In the genomic region with DNA sequence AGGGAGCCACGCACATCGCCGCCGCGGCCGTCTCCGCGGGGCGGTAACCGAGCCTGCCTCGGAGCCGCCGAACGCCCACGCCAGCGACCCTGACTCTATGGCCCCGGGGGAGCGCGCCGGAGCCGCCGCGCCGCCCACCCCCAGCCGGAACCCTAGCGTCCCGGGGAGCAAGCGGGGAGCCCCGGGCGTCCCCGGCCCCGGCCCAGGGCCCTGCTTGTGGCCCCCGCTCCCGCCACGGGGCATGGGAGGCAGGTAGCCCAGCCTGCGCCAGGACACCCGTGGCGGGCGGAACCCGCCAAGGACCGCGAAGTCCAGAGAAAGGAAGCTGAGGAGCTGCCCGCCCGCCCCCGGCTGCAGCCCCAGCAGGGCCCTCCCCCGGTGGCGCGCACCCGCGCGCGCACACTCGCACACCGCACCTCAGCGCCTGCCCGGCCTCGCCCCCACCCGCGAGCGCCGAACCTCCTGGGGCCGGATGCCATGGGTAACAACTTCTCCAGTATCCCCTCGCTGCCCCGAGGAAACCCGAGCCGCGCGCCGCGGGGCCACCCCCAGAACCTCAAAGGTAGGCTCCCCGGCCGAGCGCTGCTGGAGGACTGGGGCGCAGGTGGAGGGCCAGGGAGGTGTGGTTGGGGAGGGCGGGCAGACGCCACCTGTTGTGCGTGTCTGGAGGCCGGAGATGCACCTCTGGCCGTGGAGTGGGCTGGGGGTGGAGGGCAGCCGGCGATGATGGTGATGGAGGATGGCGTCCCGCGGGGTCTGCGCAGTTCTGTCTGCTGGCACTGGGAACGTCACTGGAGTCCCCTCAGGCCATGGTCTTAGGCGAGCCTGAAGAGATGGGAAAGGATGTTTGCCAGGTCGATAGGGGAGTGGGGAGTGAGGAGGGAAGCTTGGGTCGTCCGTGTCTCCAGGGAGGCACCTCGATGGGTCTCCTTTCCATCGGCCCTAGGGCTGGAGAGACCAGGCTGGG, we compare ENCODE assay signal across 8 cellular contexts. TPM values are rescaled to one million over a fixed set of nuclear protein-coding genes. Genes with fewer than 3 reads are reported as not detected.
A peak's percentile ranks its signal among the peaks of the same experiment; 100 is the strongest.
DNase-seq lines count a peak whose midpoint lies in the region; ATAC-seq and TF ChIP-seq lines count a peak whose summit lies in the region.

No MANE protein-coding gene starts in this region.

- peak; percentile 47 for DNase-seq in GM06990 (ENCODE audit: extremely low read depth, insufficient read length)
- no peak for DNase-seq in OCI-LY7 (ENCODE audit: low spot score)
- DNase-seq in cerebellar cortex (ENCODE audit: low spot score) = peak; percentile 34
- no peak for DNase-seq in lower lobe of right lung
- no peak for DNase-seq in tibial artery
- no peak for DNase-seq in 8988T
- no peak for DNase-seq in NCI-H524 treated with DMSO at 0.1 percent for 48 hours (lab: John Stamatoyannopoulos, UW)

- H4K20me1 ChIP-seq in OCI-LY7 (ENCODE audit: insufficient read depth, low read length) = no peaks in the 10 kb centered on the region

- CTCF ChIA-PET in OCI-LY7 (lab: Charles Lee; ENCODE audit: unreplicated experiment) = no interaction called here

- H3K9me2 ChIP-seq in OCI-LY7 (ENCODE audit: insufficient read depth, low read length) = no peaks in the 10 kb centered on the region

- BruUV-seq in OCI-LY7 (replicated peaks; lab: Mats Ljungman, UMichigan) = no TSS peak

- peak overlapping the region; percentile 50; the same call in 1 of the 2 replicates for H2AFZ ChIP-seq in OCI-LY7 (ENCODE audit: low read length)

- ATAC-seq in lower lobe of right lung = peak; percentile 22 to 55
- ATAC-seq in GM21619 (IDR thresholded peaks at IDR 0.05; ENCODE audit: unreplicated experiment) = no peak

- H3K36me3 ChIP-seq in GM06990 (ENCODE audit: control insufficient read depth, insufficient read depth, low read length) (no peaks in the 10 kb centered on the region), OCI-LY7 (ENCODE audit: insufficient read depth, low read length) (no peaks in the 10 kb centered on the region), lower lobe of right lung (no peaks in the 10 kb centered on the region), tibial artery (no peaks in the 10 kb centered on the region)

- intact Hi-C loops in OCI-LY7 (cut with micrococcal nuclease; ENCODE audit: unreplicated experiment) = no loop called here
- intact Hi-C loops in lower lobe of right lung (cut with DNase I) = no loop called here
- intact Hi-C loops in tibial artery (cut with DNase I; ENCODE audit: low total_unique reads) = no loop called here

- H3K4me1 ChIP-seq in OCI-LY7 (ENCODE audit: insufficient read depth, low read length, poor library complexity, severe bottlenecking) (peaks cover 34% of the 10 kb centered on the region), lower lobe of right lung (peaks cover 17% of the 10 kb centered on the region), tibial artery (peaks cover 0 to 17% (median 15%) of the 10 kb centered on the region in 4 donors)

- POLR2A ChIA-PET in OCI-LY7 (lab: Charles Lee) = no interaction called here

- H3K27me3 ChIP-seq in GM06990 (replicated peaks; ENCODE audit: control insufficient read depth, insufficient read depth, low read length) (peaks cover 5% of the 10 kb centered on the region), lower lobe of right lung (ENCODE audit: low read depth) (peaks cover 35% of the 10 kb centered on the region), tibial artery (peaks cover 0 to 58% of the 10 kb centered on the region in 2 donors)

- no peaks in the 10 kb centered on the region for H3K9me3 ChIP-seq in OCI-LY7 (ENCODE audit: low read length)
- no peaks in the 10 kb centered on the region for H3K9me3 ChIP-seq in lower lobe of right lung
- H3K9me3 ChIP-seq in tibial artery = no peaks in the 10 kb centered on the region

- TF ChIP-seq CTCF in GM06990 (IDR thresholded peaks at IDR 0.05; ENCODE audit: insufficient read depth, low read length, poor library complexity, severe bottlenecking) = no peak
- no peak for TF ChIP-seq CTCF in OCI-LY7 (conservative IDR thresholded peaks at IDR 0.05; ENCODE audit: low read length)
- TF ChIP-seq CTCF in lower lobe of right lung (IDR thresholded peaks at IDR 0.05) = no peak
- TF ChIP-seq CTCF in tibial artery (IDR thresholded peaks at IDR 0.05) = no peak

- H3K4me3 ChIP-seq in GM06990 (replicated peaks; ENCODE audit: low read depth, low read length) = peak overlapping the region; percentile 39
- peak overlapping the region; percentile 70 for H3K4me3 ChIP-seq in OCI-LY7 (ENCODE audit: low read depth, low read length, poor library complexity, severe bottlenecking)
- H3K4me3 ChIP-seq in lower lobe of right lung = peak overlapping the region; percentile 53
- H3K4me3 ChIP-seq in tibial artery = peak overlapping the region; percentile 40 to 68

- H3K27ac ChIP-seq in OCI-LY7 (ENCODE audit: low read depth, low read length, poor library complexity, severe bottlenecking) (no peak overlapping the region), lower lobe of right lung (no peak overlapping the region), tibial artery (no peak overlapping the region)

- peak overlapping the region; percentile 83 for H3K4me2 ChIP-seq in OCI-LY7 (ENCODE audit: low read length)

- H3K79me2 ChIP-seq in OCI-LY7 (ENCODE audit: insufficient read depth, low read depth, low read length) = no peaks in the 10 kb centered on the region

RNA-seq across cellular contexts. Expression of a gene that starts 0.7 kb away (rescaled TPM):
- 0.46 and 0.47 TPM in 2 replicates for total RNA-seq in OCI-LY7 (2014; rRNA removed; shearing (Covaris generic))
- total RNA-seq in OCI-LY7 (2022) (not detected in 2 replicates), lower lobe of right lung (0.95 TPM)

RNA-seq across cellular contexts. Expression of a gene that starts 15.2 kb away (rescaled TPM):
- 0.26 TPM in 1 of 2 replicates, not detected in the other for total RNA-seq in OCI-LY7 (2014; rRNA removed; shearing (Covaris generic))
- total RNA-seq in OCI-LY7 (2022) = not detected in 2 replicates
- total RNA-seq in lower lobe of right lung = not detected

RNA-seq across cellular contexts. Expression of a gene that starts 35.5 kb away (rescaled TPM):
- total RNA-seq in OCI-LY7 (2014; rRNA removed; shearing (Covaris generic)) = not detected in 2 replicates
- total RNA-seq in OCI-LY7 (2022) (0.13 and 0.18 TPM in 2 replicates), lower lobe of right lung (0.15 TPM)

RNA-seq across cellular contexts. Expression of a gene that starts 42.0 kb away (rescaled TPM):
- not detected in 2 replicates for total RNA-seq in OCI-LY7 (2014; rRNA removed; shearing (Covaris generic))
- not detected in 2 replicates for total RNA-seq in OCI-LY7 (2022)
- total RNA-seq in lower lobe of right lung = 45.0 TPM

Comparison
In these comparisons a context has a peak if more than half of its experiments do, and no peak if none do; other contexts are left out.
1. DNase-seq: peak in GM06990 (single experiment) and cerebellar cortex (single experiment); none in OCI-LY7 (single experiment), lower lobe of right lung (single experiment), tibial artery (0 of 2), 8988T (single experiment) and NCI-H524 treated with DMSO at 0.1 percent for 48 hours (single experiment).
2. Peak in every context shown above with its lines, with median percentiles within 50 percentile points of each other: H3K4me3 ChIP-seq.